Comparison of ENCODE assay signal across 8 cellular contexts in the genomic region with DNA sequence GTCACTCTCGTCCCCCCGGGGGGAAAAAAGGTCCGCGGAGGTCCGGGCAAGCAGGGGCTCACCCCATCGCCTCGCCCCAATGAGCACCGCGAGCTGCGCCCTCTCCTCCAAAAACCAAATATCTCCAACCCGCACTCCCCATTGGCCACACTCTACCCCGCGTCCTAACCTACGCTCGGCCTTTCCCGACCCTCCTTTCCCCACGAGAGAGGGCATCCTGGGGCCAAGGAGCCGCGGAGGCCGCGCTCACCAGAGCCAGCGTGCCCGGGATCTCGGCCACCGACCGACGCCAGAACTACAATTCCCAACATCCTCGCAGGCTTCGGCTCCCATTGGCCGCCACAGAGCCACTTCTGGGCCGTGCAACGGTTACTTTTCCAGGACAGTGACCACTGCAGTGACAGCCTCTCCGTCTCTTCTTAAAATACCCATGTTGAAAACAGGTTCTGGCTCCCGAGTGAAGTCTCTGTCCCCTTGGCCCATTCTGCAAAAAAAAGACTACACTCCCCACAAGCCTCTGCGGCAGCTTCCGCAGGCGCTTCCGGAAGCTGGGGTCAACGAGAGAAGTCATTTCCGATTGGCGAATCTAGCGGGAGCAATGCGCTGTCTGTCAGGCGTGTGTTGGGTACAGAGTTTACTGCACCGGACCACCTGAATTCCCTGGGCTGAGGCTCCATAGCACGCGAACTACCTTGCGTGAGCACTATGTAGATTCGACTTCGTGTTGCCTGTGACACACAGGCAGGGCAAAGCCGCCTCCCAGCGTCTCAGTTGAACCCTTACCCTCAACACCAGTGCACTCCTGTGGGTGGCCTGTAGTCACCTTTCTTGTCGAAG. TPM values are rescaled to one million over a fixed set of nuclear protein-coding genes. Genes with fewer than 3 reads are reported as not detected.
DNase-seq lines count a peak whose midpoint lies in the region; ATAC-seq and TF ChIP-seq lines count a peak whose summit lies in the region.

A gene (minus strand): TSS at position 285 of the 837 bp plus-strand sequence. CDS start 15,020 bp downstream, outside the sequence.

- peak; percentile 89 for DNase-seq in DMS53 treated with DMSO at 0.1 percent for 48 hours (lab: John Stamatoyannopoulos, UW; ENCODE audit: unreplicated experiment)
- DNase-seq in Peyer's patch = peak; percentile 77 to 90 (median 88)
- peak; percentile 80 to 84 for DNase-seq in activated T-cell treated with anti-CD3 and anti-CD28 coated beads, Interleukin-2, amount 50 U/mL, for 72 hours
- peak; percentile 74 for DNase-seq in fibroblast of gingiva (ENCODE audit: low read depth)
- DNase-seq in naive thymus-derived CD4-positive, alpha-beta T cell = peak; percentile 61 to 84 (median 82)
- DNase-seq in stimulated activated naive CD4-positive, alpha-beta T cell (lab: John Stamatoyannopoulos, UW) = peak; percentile 55 to 94 (median 75)

- POLR2A ChIA-PET in naive thymus-derived CD4-positive, alpha-beta T cell (lab: Charles Lee) = interaction anchor here (0.7 to 3.7 kb wide), 6 partner anchors 11 to 143 kb away, joined by 3 to 35 read pairs (median 4); a partner anchor contains a TSS

- H3K4me1 ChIP-seq in Peyer's patch = peaks cover 0 to 14% (median 0%) of the 10 kb centered on the region in 4 donors
- H3K4me1 ChIP-seq in naive thymus-derived CD4-positive, alpha-beta T cell (ENCODE audit: control insufficient read depth in 2 of 2, insufficient read depth in 2 of 2, low read length in 2 of 2) = peaks cover 6 to 7% of the 10 kb centered on the region in 2 donors

- peak in 2 of 6 experiments; percentile 14 for TF ChIP-seq CTCF in Peyer's patch (IDR thresholded peaks at IDR 0.05)

- CTCF ChIA-PET in naive thymus-derived CD4-positive, alpha-beta T cell (lab: Charles Lee) = interaction anchor here (8.7 kb wide), 1 partner anchor 13 kb away, joined by 51 read pairs; no protein-coding TSS in a partner anchor

- H3K27ac Mint-ChIP-seq in IgD-negative memory B cell = peak within 1 kb of the TSS; percentile 55 to 97 (median 88)
- peak within 1 kb of the TSS; percentile 99 for H3K27ac Mint-ChIP-seq in activated T-cell treated with anti-CD3 and anti-CD28 coated beads, Interleukin-2, amount 50 U/mL, for 72 hours
- peak within 1 kb of the TSS; percentile 90 to 99 (median 98) for H3K27ac Mint-ChIP-seq in naive thymus-derived CD4-positive, alpha-beta T cell

- H3K4me3 Mint-ChIP-seq in IgD-negative memory B cell = peak within 1 kb of the TSS; percentile 95 to 100 (median 99)
- peak within 1 kb of the TSS; percentile 97 to 100 for H3K4me3 Mint-ChIP-seq in activated T-cell treated with anti-CD3 and anti-CD28 coated beads, Interleukin-2, amount 50 U/mL, for 72 hours
- H3K4me3 Mint-ChIP-seq in naive thymus-derived CD4-positive, alpha-beta T cell = peak within 1 kb of the TSS; percentile 92 to 100 (median 98)

- H3K36me3 Mint-ChIP-seq in IgD-negative memory B cell = no peaks in the 10 kb centered on the region
- H3K36me3 Mint-ChIP-seq in activated T-cell treated with anti-CD3 and anti-CD28 coated beads, Interleukin-2, amount 50 U/mL, for 72 hours (ENCODE audit: insufficient read depth in 2 of 2) = peaks cover 3 to 7% of the 10 kb centered on the region in 2 donors
- H3K36me3 Mint-ChIP-seq in naive thymus-derived CD4-positive, alpha-beta T cell = peaks cover 0 to 10% (median 4%) of the 10 kb centered on the region in 5 donors

- no peaks in the 10 kb centered on the region for H3K27me3 ChIP-seq in Peyer's patch
- H3K27me3 ChIP-seq in naive thymus-derived CD4-positive, alpha-beta T cell (ENCODE audit: control insufficient read depth in 2 of 2, insufficient read depth in 2 of 2, low read length in 2 of 2) = no peaks in the 10 kb centered on the region

- no peaks in the 10 kb centered on the region for H3K36me3 ChIP-seq in Peyer's patch
- H3K36me3 ChIP-seq in naive thymus-derived CD4-positive, alpha-beta T cell (ENCODE audit: control insufficient read depth in 2 of 3, insufficient read depth in 3 of 3, low read length in 3 of 3) = peaks cover 0 to 5% (median 0%) of the 10 kb centered on the region in 3 experiments

- ATAC-seq in GM21576 (IDR thresholded peaks at IDR 0.05; ENCODE audit: unreplicated experiment) = peak; percentile 97
- ATAC-seq in activated T-cell treated with anti-CD3 and anti-CD28 coated beads, Interleukin-2, amount 50 U/mL, for 72 hours (replicated peaks in 1 of 2) = peak; percentile 97
- ATAC-seq in naive thymus-derived CD4-positive, alpha-beta T cell = peak; percentile 97

- peak; percentile 26 to 38 for TF ChIP-seq POLR2A in Peyer's patch (IDR thresholded peaks at IDR 0.05)

- peaks cover 11 to 12% (median 11%) of the 10 kb centered on the region in 3 donors for H3K4me1 Mint-ChIP-seq in IgD-negative memory B cell
- H3K4me1 Mint-ChIP-seq in activated T-cell treated with anti-CD3 and anti-CD28 coated beads, Interleukin-2, amount 50 U/mL, for 72 hours (ENCODE audit: low read depth) = peaks cover 16% of the 10 kb centered on the region
- peaks cover 11 to 30% (median 25%) of the 10 kb centered on the region in 7 donors for H3K4me1 Mint-ChIP-seq in naive thymus-derived CD4-positive, alpha-beta T cell

- H3K27me3 Mint-ChIP-seq in IgD-negative memory B cell = peaks cover 10% of the 10 kb centered on the region
- H3K27me3 Mint-ChIP-seq in activated T-cell treated with anti-CD3 and anti-CD28 coated beads, Interleukin-2, amount 50 U/mL, for 72 hours (ENCODE audit: low read depth) = peaks cover 12% of the 10 kb centered on the region
- peaks cover 8 to 28% (median 12%) of the 10 kb centered on the region in 5 donors for H3K27me3 Mint-ChIP-seq in naive thymus-derived CD4-positive, alpha-beta T cell

- H3K9me3 Mint-ChIP-seq in IgD-negative memory B cell = no peaks in the 10 kb centered on the region
- H3K9me3 Mint-ChIP-seq in activated T-cell treated with anti-CD3 and anti-CD28 coated beads, Interleukin-2, amount 50 U/mL, for 72 hours = no peaks in the 10 kb centered on the region
- no peaks in the 10 kb centered on the region for H3K9me3 Mint-ChIP-seq in naive thymus-derived CD4-positive, alpha-beta T cell

- no peaks in the 10 kb centered on the region for H3K9me3 ChIP-seq in Peyer's patch
- H3K9me3 ChIP-seq in naive thymus-derived CD4-positive, alpha-beta T cell (ENCODE audit: control insufficient read depth in 2 of 3, low read length in 3 of 3) = no peaks in the 10 kb centered on the region

- peak within 1 kb of the TSS; percentile 55 to 79 (median 68) for H3K4me3 ChIP-seq in Peyer's patch
- H3K4me3 ChIP-seq in naive thymus-derived CD4-positive, alpha-beta T cell (ENCODE audit: low read length) = peak within 1 kb of the TSS; percentile 97

- intact Hi-C loops in naive thymus-derived CD4-positive, alpha-beta T cell (cut with micrococcal nuclease) = loop anchor here (1.0 to 2.0 kb wide), 5 partner anchors 15 to 1966 kb away; a partner anchor contains a TSS

- H3K27ac ChIP-seq in Peyer's patch = peak within 1 kb of the TSS; percentile 64 to 83 (median 78)
- peak within 1 kb of the TSS; percentile 84 for H3K27ac ChIP-seq in naive thymus-derived CD4-positive, alpha-beta T cell (ENCODE audit: low read depth, low read length)

RNA-seq across cellular contexts. Expression of the gene that starts here (rescaled TPM):
- polyA plus RNA-seq in IgD-negative memory B cell = 8.5 TPM
- total RNA-seq in Peyer's patch = 10 to 100 TPM in 1 of 4 donors, 1 to 10 TPM in 3; 6.3 to 13.3 (median 8.7) TPM
- total RNA-seq in activated T-cell treated with anti-CD3 and anti-CD28 coated beads, Interleukin-2, amount 50 U/mL, for 72 hours = 10 to 100 TPM; 12.4 to 16.4 TPM
- 10 to 100 TPM in 4 of 5 experiments, 1 to 10 TPM in 1; 7.5 to 14.4 (median 11.8) TPM for total RNA-seq in naive thymus-derived CD4-positive, alpha-beta T cell
- polyA plus RNA-seq in naive thymus-derived CD4-positive, alpha-beta T cell = 1 to 10 TPM; 3.7 to 8.8 TPM

Comparison
In these comparisons a context has a peak if more than half of its experiments do, and no peak if none do; other contexts are left out.
1. Peak in every context shown above with its lines: DNase-seq, ATAC-seq, H3K4me3 ChIP-seq and H3K27ac ChIP-seq.